In genomic region chr1:225774276-225775147, GRCh38 we compare ENCODE assay signal across 22 cellular contexts. TPM values are rescaled to one million over a fixed set of nuclear protein-coding genes. Genes with fewer than 3 reads are reported as not detected.
A peak's percentile ranks its signal among the peaks of the same experiment; 100 is the strongest.
DNase-seq lines count a peak whose midpoint lies in the region; FAIRE-seq and TF ChIP-seq lines count a peak whose summit lies in the region.
"Had no signal": no experiment of that assay in that cellular context is flagged by ENCODE, and none has a peak within 500 bp of the region (broad histone marks: within the 10 kb centered on the region; RNA-seq: fewer than 3 reads in every experiment).

No MANE protein-coding gene starts in this region.

- H3K27me3 ChIP-seq in rectal smooth muscle tissue (ENCODE audit: control insufficient read depth, insufficient read depth, low read length) = no peaks in the 10 kb centered on the region
- H3K27me3 ChIP-seq: ovary, upper lobe of right lung had no signal

- no peaks in the 10 kb centered on the region for H3K36me3 ChIP-seq in rectal smooth muscle tissue (ENCODE audit: control insufficient read depth, insufficient read depth, low read length)
- H3K36me3 ChIP-seq: ovary had no signal

- no peaks in the 10 kb centered on the region for H3K9me3 Mint-ChIP-seq in progenitor cell of endocrine pancreas (ENCODE audit: low read depth)
- H3K9me3 Mint-ChIP-seq: activated T-helper 1 cell treated with anti-CD3 and anti-CD28 coated beads, Interleukin-12 subunit alpha, Interleukin-12 subunit beta, Interleukin-2, Interleukin-4 antibody, amounts not matched to agents 30 ng/mL and 10 ng/mL and 1 ng/mL, durations not matched to agents 14 hours and 24 hours and 36 hours; T-cell had no signal

- no peak overlapping the region for H3K4me3 ChIP-seq in rectal smooth muscle tissue (ENCODE audit: low read length)
- H3K4me3 ChIP-seq: ovary, upper lobe of right lung had no signal

- H3K9ac ChIP-seq in rectal smooth muscle tissue (ENCODE audit: low read length) = no peak overlapping the region

- DNase-seq in M059J (ENCODE audit: low read depth) (peak; percentile 40), glomerular visceral epithelial cell (ENCODE audit: extremely low spot score) (peak; percentile 80), progenitor cell of endocrine pancreas (ENCODE audit: low spot score, unreplicated experiment) (no peak), NCI-H187 (lab: John Stamatoyannopoulos, UW) (no peak), GM19239 (ENCODE audit: insufficient read length, low spot score) (no peak)
- no peak for DNase-seq in activated effector memory CD4-positive, alpha-beta T cell treated with anti-CD3 and anti-CD28 coated beads, Interleukin-2, amount 50 U/mL, for 16 hours
- DNase-seq: activated CD4-positive, alpha-beta T cell treated with anti-CD3 and anti-CD28 coated beads for 36 hours; activated naive CD8-positive, alpha-beta T cell treated with anti-CD3 and anti-CD28 coated beads for 36 hours; Caco-2; cortex of kidney; NCI-H1105; NCI-H526; ovary; T-cell; upper lobe of right lung had no signal

- H3K27ac Mint-ChIP-seq in progenitor cell of endocrine pancreas = no peak overlapping the region
- H3K27ac Mint-ChIP-seq: activated CD4-positive, alpha-beta T cell treated with anti-CD3 and anti-CD28 coated beads for 36 hours; activated naive CD8-positive, alpha-beta T cell treated with anti-CD3 and anti-CD28 coated beads for 36 hours; activated T-helper 1 cell treated with anti-CD3 and anti-CD28 coated beads, Interleukin-12 subunit alpha, Interleukin-12 subunit beta, Interleukin-2, Interleukin-4 antibody, amounts not matched to agents 30 ng/mL and 10 ng/mL and 1 ng/mL, durations not matched to agents 14 hours and 24 hours and 36 hours; B cell had no signal

- peaks cover 27% of the 10 kb centered on the region for H3K4me1 Mint-ChIP-seq in progenitor cell of endocrine pancreas (ENCODE audit: low read depth)

- H3K4me3 Mint-ChIP-seq in progenitor cell of endocrine pancreas (ENCODE audit: low read depth) = no peak overlapping the region
- H3K4me3 Mint-ChIP-seq: activated CD4-positive, alpha-beta T cell treated with anti-CD3 and anti-CD28 coated beads for 36 hours; activated naive CD8-positive, alpha-beta T cell treated with anti-CD3 and anti-CD28 coated beads for 36 hours; activated T-helper 1 cell treated with anti-CD3 and anti-CD28 coated beads, Interleukin-12 subunit alpha, Interleukin-12 subunit beta, Interleukin-2, Interleukin-4 antibody, amounts not matched to agents 30 ng/mL and 10 ng/mL and 1 ng/mL, durations not matched to agents 14 hours and 24 hours and 36 hours; B cell; T-cell had no signal

- H3K27me3 Mint-ChIP-seq in progenitor cell of endocrine pancreas = no peaks in the 10 kb centered on the region
- H3K27me3 Mint-ChIP-seq: activated CD4-positive, alpha-beta T cell treated with anti-CD3 and anti-CD28 coated beads for 36 hours; activated naive CD8-positive, alpha-beta T cell treated with anti-CD3 and anti-CD28 coated beads for 36 hours; B cell; T-cell had no signal

- H3K27ac ChIP-seq in C4-2B (peak overlapping the region; percentile 98; the same call in 1 of the 2 replicates), rectal smooth muscle tissue (ENCODE audit: low read depth, low read length) (peak overlapping the region; percentile 54)
- H3K27ac ChIP-seq: ovary had no signal

- H3K36me3 Mint-ChIP-seq in progenitor cell of endocrine pancreas (ENCODE audit: insufficient read depth) = peaks cover 2% of the 10 kb centered on the region
- H3K36me3 Mint-ChIP-seq: T-cell had no signal

- FAIRE-seq in GM19239 (lab: Jason Lieb, UNC) = no peak
- FAIRE-seq: endometrium, HTR-8/SVneo, TTC549 had no signal

- no peak for TF ChIP-seq CTCF in C4-2B (conservative IDR thresholded peaks at IDR 0.05)
- no peak for TF ChIP-seq CTCF in progenitor cell of endocrine pancreas (IDR thresholded peaks at IDR 0.05; ENCODE audit: unreplicated experiment)

- H3K4me1 ChIP-seq in rectal smooth muscle tissue (ENCODE audit: control insufficient read depth, insufficient read depth, low read length) = peaks cover 18% of the 10 kb centered on the region

RNA-seq across cellular contexts. Expression of gene SRP9, which starts 3.1 kb away (rescaled TPM):
- total RNA-seq in M059J (2014; rRNA removed; shearing (Covaris generic)) = 651 and 703 TPM in 2 replicates
- 406 and 423 TPM in 2 replicates for total RNA-seq in progenitor cell of endocrine pancreas

RNA-seq across cellular contexts. Expression of gene EPHX1, which starts 35.4 kb away (rescaled TPM):
- 55.3 and 55.8 TPM in 2 replicates for total RNA-seq in M059J (2014; rRNA removed; shearing (Covaris generic))
- total RNA-seq in progenitor cell of endocrine pancreas = 41.2 and 41.5 TPM in 2 replicates

Comparison
In these comparisons a context has a peak if more than half of its experiments do, and no peak if none do; other contexts are left out.
1. DNase-seq: peak in M059J (single experiment) and glomerular visceral epithelial cell (single experiment); none in progenitor cell of endocrine pancreas (single experiment), NCI-H187 (0 of 2), GM19239 (single experiment) and activated effector memory CD4-positive, alpha-beta T cell treated with anti-CD3 and anti-CD28 coated beads, Interleukin-2, amount 50 U/mL, for 16 hours (single experiment).